Comparison of ENCODE assay signal across 8 cellular contexts in the genomic region with DNA sequence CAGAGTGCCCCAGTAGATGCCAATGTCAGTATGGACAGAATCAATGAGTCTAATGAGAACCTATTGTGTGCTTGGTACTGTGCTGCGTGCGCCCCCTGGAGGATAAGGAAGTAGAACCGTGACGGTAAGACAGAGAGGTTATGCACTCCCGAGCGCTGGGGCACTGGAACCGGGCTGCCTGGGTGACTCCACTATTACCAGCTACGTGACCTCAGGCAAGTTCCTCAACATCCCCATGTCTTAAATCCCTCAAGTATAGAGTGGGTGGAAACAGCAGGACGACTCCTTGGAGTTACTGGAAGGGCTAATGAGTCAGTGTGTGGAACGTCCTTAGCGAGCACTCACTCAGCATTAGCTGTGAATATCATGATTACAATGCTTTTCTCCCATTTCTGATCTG. TPM values are rescaled to one million over a fixed set of nuclear protein-coding genes. Genes with fewer than 3 reads are reported as not detected.
DNase-seq lines count a peak whose midpoint lies in the region; ATAC-seq lines count a peak whose summit lies in the region.

No MANE protein-coding gene starts in this region.

- ATAC-seq in HG03175 (IDR thresholded peaks at IDR 0.05; ENCODE audit: unreplicated experiment) (peak; percentile 67), left colon (peak; percentile 57)

- DNase-seq in NCI-H2171 treated with DMSO at 0.1 percent for 48 hours (lab: John Stamatoyannopoulos, UW), result peak; percentile 3
- DNase-seq in NCI-H2171 (lab: John Stamatoyannopoulos, UW), result no peak
- DNase-seq in SKM-1 treated with dmso at 0.1 percent for 144 hours (lab: John Stamatoyannopoulos, UW; ENCODE audit: unreplicated experiment), result peak; percentile 30
- peak; percentile 51 for DNase-seq in activated naive CD4-positive, alpha-beta T cell treated with anti-CD3 and anti-CD28 coated beads, Interleukin-2, amount 50 U/mL, for 16 hours
- peak in 1 of 2 donors; percentile 65 for DNase-seq in left colon
- peak; percentile 8 to 13 for DNase-seq in stimulated activated CD8-positive, alpha-beta memory T cell treated with anti-CD3 and anti-CD28 coated beads, Interleukin-4, amount 100 ng/mL, for 4 hours (ENCODE audit: low read depth in 2 of 2, low spot score in 1 of 2)
- DNase-seq in DMS114 treated with DMSO at 0.1 percent for 48 hours (lab: John Stamatoyannopoulos, UW; ENCODE audit: unreplicated experiment), result no peak

- intact Hi-C loops in left colon (cut with DNase I, micrococcal nuclease), result no loop called here

RNA-seq across cellular contexts. Expression of gene CHST4, which starts 16.2 kb away (rescaled TPM):
- not detected for total RNA-seq in left colon

RNA-seq across cellular contexts. Expression of gene TAT, which starts 34.5 kb away (rescaled TPM):
- 1 to 10 TPM in 1 of 2 donors, under 1 TPM in 1; 0.67 to 2.1 TPM for total RNA-seq in left colon

RNA-seq across cellular contexts. Expression of gene ZNF19, which starts 53.3 kb away (rescaled TPM):
- 1 to 10 TPM; 8.3 to 9.8 TPM for total RNA-seq in left colon

Comparison
In these comparisons a context has a peak if more than half of its experiments do, and no peak if none do; other contexts are left out.
1. DNase-seq: peak in NCI-H2171 treated with DMSO at 0.1 percent for 48 hours (single experiment), SKM-1 treated with dmso at 0.1 percent for 144 hours (single experiment), activated naive CD4-positive, alpha-beta T cell treated with anti-CD3 and anti-CD28 coated beads, Interleukin-2, amount 50 U/mL, for 16 hours (single experiment) and stimulated activated CD8-positive, alpha-beta memory T cell treated with anti-CD3 and anti-CD28 coated beads, Interleukin-4, amount 100 ng/mL, for 4 hours (2 of 2); none in NCI-H2171 (single experiment) and DMS114 treated with DMSO at 0.1 percent for 48 hours (single experiment).